ENCODE assay signal across 2 cellular contexts in the genomic region with DNA sequence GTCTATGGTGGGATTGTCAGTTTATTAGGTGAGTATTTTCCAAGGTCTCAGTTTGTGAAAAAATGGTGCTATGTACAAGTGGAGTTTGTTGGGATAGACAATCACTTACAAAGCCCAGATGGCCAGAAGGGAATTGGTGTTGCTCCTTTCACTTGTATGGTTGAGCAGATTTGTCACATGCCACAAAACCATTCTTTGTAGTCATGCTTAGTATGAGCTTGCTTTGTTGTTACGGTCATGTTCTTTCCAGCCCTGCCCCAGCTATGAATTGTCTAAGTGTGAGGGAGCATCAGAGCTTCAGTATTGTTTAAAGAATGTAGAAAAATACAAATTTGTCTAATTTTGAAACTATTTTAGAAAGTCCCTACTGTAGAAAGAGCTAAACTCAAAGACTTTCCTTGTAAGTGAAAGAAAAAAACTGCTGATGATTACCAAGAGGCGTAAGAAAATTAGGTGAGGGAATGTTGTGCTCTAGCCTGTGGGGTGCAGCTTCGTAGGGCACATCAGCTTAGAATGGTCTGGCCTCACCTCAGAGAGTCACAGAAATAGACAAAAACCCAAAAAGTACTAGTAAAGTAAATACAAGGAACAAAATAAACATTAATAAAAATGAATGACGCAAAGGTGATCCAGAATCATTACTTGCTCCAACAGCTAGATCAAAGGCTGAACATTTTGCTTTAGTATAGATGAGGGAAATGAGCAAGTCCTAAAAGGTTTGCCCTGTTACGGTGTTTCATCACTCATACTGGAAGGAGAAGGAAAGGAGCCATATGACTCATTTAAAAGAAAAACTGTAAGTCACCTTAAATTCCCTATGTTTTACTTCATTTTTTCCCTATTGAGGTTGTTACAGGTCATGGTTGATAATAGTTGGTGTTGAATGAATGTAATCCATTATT.
TF ChIP-seq lines count a peak whose summit lies in the region.

No MANE protein-coding gene starts in this region.

TF ChIP-seq in SK-N-SH treated with all-trans-retinoic acid at 6 μM for 48 hours, 23 proteins besides CTCF, POLR2A, EP300 and RAD21 (continued from another document):
- TF ChIP-seq, protein P1, sequence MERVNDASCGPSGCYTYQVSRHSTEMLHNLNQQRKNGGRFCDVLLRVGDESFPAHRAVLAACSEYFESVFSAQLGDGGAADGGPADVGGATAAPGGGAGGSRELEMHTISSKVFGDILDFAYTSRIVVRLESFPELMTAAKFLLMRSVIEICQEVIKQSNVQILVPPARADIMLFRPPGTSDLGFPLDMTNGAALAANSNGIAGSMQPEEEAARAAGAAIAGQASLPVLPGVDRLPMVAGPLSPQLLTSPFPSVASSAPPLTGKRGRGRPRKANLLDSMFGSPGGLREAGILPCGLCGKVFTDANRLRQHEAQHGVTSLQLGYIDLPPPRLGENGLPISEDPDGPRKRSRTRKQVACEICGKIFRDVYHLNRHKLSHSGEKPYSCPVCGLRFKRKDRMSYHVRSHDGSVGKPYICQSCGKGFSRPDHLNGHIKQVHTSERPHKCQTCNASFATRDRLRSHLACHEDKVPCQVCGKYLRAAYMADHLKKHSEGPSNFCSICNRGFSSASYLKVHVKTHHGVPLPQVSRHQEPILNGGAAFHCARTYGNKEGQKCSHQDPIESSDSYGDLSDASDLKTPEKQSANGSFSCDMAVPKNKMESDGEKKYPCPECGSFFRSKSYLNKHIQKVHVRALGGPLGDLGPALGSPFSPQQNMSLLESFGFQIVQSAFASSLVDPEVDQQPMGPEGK (CRISPR knock-in tag; IDR thresholded peaks at IDR 0.05; ENCODE audit: borderline replicate concordance): no peak

TF ChIP-seq in SK-N-SH, 30 proteins besides CTCF, POLR2A, EP300 and RAD21 (continued from another document):
- TF ChIP-seq, protein P2, sequence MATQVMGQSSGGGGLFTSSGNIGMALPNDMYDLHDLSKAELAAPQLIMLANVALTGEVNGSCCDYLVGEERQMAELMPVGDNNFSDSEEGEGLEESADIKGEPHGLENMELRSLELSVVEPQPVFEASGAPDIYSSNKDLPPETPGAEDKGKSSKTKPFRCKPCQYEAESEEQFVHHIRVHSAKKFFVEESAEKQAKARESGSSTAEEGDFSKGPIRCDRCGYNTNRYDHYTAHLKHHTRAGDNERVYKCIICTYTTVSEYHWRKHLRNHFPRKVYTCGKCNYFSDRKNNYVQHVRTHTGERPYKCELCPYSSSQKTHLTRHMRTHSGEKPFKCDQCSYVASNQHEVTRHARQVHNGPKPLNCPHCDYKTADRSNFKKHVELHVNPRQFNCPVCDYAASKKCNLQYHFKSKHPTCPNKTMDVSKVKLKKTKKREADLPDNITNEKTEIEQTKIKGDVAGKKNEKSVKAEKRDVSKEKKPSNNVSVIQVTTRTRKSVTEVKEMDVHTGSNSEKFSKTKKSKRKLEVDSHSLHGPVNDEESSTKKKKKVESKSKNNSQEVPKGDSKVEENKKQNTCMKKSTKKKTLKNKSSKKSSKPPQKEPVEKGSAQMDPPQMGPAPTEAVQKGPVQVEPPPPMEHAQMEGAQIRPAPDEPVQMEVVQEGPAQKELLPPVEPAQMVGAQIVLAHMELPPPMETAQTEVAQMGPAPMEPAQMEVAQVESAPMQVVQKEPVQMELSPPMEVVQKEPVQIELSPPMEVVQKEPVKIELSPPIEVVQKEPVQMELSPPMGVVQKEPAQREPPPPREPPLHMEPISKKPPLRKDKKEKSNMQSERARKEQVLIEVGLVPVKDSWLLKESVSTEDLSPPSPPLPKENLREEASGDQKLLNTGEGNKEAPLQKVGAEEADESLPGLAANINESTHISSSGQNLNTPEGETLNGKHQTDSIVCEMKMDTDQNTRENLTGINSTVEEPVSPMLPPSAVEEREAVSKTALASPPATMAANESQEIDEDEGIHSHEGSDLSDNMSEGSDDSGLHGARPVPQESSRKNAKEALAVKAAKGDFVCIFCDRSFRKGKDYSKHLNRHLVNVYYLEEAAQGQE (IDR thresholded peaks at IDR 0.05; ENCODE audit: low read depth, low read length): no peak
